12 cellular contexts compared by ENCODE assay signal in genomic region chr3:141714671-141715070, GRCh38. TPM values are rescaled to one million over a fixed set of nuclear protein-coding genes. Genes with fewer than 3 reads are reported as not detected.
"Had no signal": no experiment of that assay in that cellular context is flagged by ENCODE, and none has a peak within 500 bp of the region (broad histone marks: within the 10 kb centered on the region; RNA-seq: fewer than 3 reads in every experiment).

No MANE protein-coding gene starts in this region.

- FAIRE-seq: H1, H54 had no signal

- H3K27ac ChIP-seq: GM23248 had no signal

- H2AFZ ChIP-seq: GM23248, GM23338 had no signal

- H3K4me1 ChIP-seq: HAP-1 had no signal

- ATAC-seq: GM23338, HCT116 had no signal

- H3K9ac ChIP-seq: GM23248 had no signal

- H3K36me3 ChIP-seq: HAP-1 had no signal

- H3K4me3 ChIP-seq: GM23248, GM23338, HAP-1 had no signal

- H3K4me2 ChIP-seq: GM23338 had no signal

- DNase-seq: GM23248, GOT3, H7, H9, HCEC 1CT, HFFc6 had no signal

- H3K9me3 ChIP-seq: HAP-1 had no signal

RNA-seq across cellular contexts. Expression of gene GRK7, which starts 48.5 kb away (rescaled TPM):
- total RNA-seq: GM23248, GM23338, H1, H4, H7, H9, HFFc6 had no signal
- polyA plus RNA-seq: GM23248, GM23338, H1 had no signal
